ENCODE assay signal across 10 cellular contexts in genomic region chr4:154406022-154406835, GRCh38.
DNase-seq lines count a peak whose midpoint lies in the region; ATAC-seq and TF ChIP-seq lines count a peak whose summit lies in the region.
"Had no signal": no experiment of that assay in that cellular context is flagged by ENCODE, and none has a peak within 500 bp of the region (broad histone marks: within the 10 kb centered on the region; RNA-seq: fewer than 3 reads in every experiment).

No MANE protein-coding gene starts in this region.

- H3K4me2 ChIP-seq in Karpas-422 (ENCODE audit: low read depth, low read length, poor library complexity, severe bottlenecking) = no peak overlapping the region

- ATAC-seq in GM19025 (IDR thresholded peaks at IDR 0.05; ENCODE audit: low read depth, unreplicated experiment) (peak; percentile 75), HG02678 (IDR thresholded peaks at IDR 0.05; ENCODE audit: unreplicated experiment) (peak; percentile 91)
- no peak for ATAC-seq in effector memory CD8-positive, alpha-beta T cell (replicated peaks)
- ATAC-seq: activated naive CD4-positive, alpha-beta T cell treated with anti-CD3 and anti-CD28 coated beads, Interleukin-2, amount 50 U/mL, for 72 hours; PC-3 had no signal

- H3K4me3 ChIP-seq in Karpas-422 (ENCODE audit: low read length) (no peak overlapping the region), prostate gland (no peak overlapping the region)

- H3K36me3 ChIP-seq in Karpas-422 (ENCODE audit: insufficient read depth, low read length) (no peaks in the 10 kb centered on the region), prostate gland (no peaks in the 10 kb centered on the region)

- no peaks in the 10 kb centered on the region for H4K20me1 ChIP-seq in Karpas-422 (ENCODE audit: insufficient read depth, low read depth, low read length)

- TF ChIP-seq CTCF in prostate gland (IDR thresholded peaks at IDR 0.05) = no peak

- peak; percentile 50 for DNase-seq in Karpas-422
- DNase-seq in renal cortical epithelial cell (ENCODE audit: low read depth) = peak; percentile 51
- DNase-seq in hepatic stellate cell (ENCODE audit: low spot score) = no peak
- no peak for DNase-seq in stimulated activated CD4-positive, alpha-beta T cell treated with anti-CD3 and anti-CD28 coated beads, Interleukin-2, amount 100 ng/mL, for 48 hours
- no peak for DNase-seq in effector memory CD8-positive, alpha-beta T cell
- no peak for DNase-seq in prostate gland (ENCODE audit: low spot score)
- DNase-seq: PC-3 had no signal

- H3K36me3 Mint-ChIP-seq in effector memory CD8-positive, alpha-beta T cell (ENCODE audit: insufficient read depth) = no peaks in the 10 kb centered on the region

- H3K9me3 Mint-ChIP-seq in effector memory CD8-positive, alpha-beta T cell = peaks cover 6 to 8% of the 10 kb centered on the region in 2 donors

- no peak overlapping the region for H3K9ac ChIP-seq in Karpas-422 (ENCODE audit: low read length)

- H3K4me3 Mint-ChIP-seq in effector memory CD8-positive, alpha-beta T cell = no peak overlapping the region

- WGBS in prostate gland = 85% methylated on average over 4 of the region's 4 CpGs

- H3K27ac ChIP-seq in Karpas-422 (ENCODE audit: low read length) = no peak overlapping the region
- H3K27ac ChIP-seq in prostate gland = no peak overlapping the region

- no peaks in the 10 kb centered on the region for H3K9me2 ChIP-seq in Karpas-422 (replicated peaks; ENCODE audit: insufficient read depth, low read length)

- H3K4me1 Mint-ChIP-seq in effector memory CD8-positive, alpha-beta T cell (ENCODE audit: low read depth in 2 of 2) = no peaks in the 10 kb centered on the region

- intact Hi-C loops in prostate gland (cut with DNase I) = no loop called here

- H3K27me3 Mint-ChIP-seq in effector memory CD8-positive, alpha-beta T cell = peaks cover 9 to 17% of the 10 kb centered on the region in 2 donors

- H3K4me1 ChIP-seq in Karpas-422 (ENCODE audit: low read length) (no peaks in the 10 kb centered on the region), prostate gland (replicated peaks) (no peaks in the 10 kb centered on the region)

- no peaks in the 10 kb centered on the region for H3K27me3 ChIP-seq in Karpas-422 (ENCODE audit: low read length)
- no peaks in the 10 kb centered on the region for H3K27me3 ChIP-seq in prostate gland (replicated peaks; ENCODE audit: insufficient read depth)

- H3K27ac Mint-ChIP-seq in effector memory CD8-positive, alpha-beta T cell = no peak overlapping the region
- H3K27ac Mint-ChIP-seq: activated naive CD4-positive, alpha-beta T cell treated with anti-CD3 and anti-CD28 coated beads, Interleukin-2, amount 50 U/mL, for 72 hours had no signal

- no peaks in the 10 kb centered on the region for H3K79me2 ChIP-seq in Karpas-422 (ENCODE audit: low read length)

- no peak overlapping the region for H2AFZ ChIP-seq in Karpas-422 (ENCODE audit: low read length)

- TF ChIP-seq POLR2A in prostate gland (IDR thresholded peaks at IDR 0.05) = no peak

- H3K9me3 ChIP-seq in Karpas-422 (ENCODE audit: low read length) = no peaks in the 10 kb centered on the region
- H3K9me3 ChIP-seq in prostate gland = no peaks in the 10 kb centered on the region

Comparison
In these comparisons a context has a peak if more than half of its experiments do, and no peak if none do; other contexts are left out.
1. DNase-seq: peak in Karpas-422 (single experiment) and renal cortical epithelial cell (single experiment); none in hepatic stellate cell (single experiment), stimulated activated CD4-positive, alpha-beta T cell treated with anti-CD3 and anti-CD28 coated beads, Interleukin-2, amount 100 ng/mL, for 48 hours (0 of 2), effector memory CD8-positive, alpha-beta T cell (0 of 3) and prostate gland (single experiment).